In the genomic region with DNA sequence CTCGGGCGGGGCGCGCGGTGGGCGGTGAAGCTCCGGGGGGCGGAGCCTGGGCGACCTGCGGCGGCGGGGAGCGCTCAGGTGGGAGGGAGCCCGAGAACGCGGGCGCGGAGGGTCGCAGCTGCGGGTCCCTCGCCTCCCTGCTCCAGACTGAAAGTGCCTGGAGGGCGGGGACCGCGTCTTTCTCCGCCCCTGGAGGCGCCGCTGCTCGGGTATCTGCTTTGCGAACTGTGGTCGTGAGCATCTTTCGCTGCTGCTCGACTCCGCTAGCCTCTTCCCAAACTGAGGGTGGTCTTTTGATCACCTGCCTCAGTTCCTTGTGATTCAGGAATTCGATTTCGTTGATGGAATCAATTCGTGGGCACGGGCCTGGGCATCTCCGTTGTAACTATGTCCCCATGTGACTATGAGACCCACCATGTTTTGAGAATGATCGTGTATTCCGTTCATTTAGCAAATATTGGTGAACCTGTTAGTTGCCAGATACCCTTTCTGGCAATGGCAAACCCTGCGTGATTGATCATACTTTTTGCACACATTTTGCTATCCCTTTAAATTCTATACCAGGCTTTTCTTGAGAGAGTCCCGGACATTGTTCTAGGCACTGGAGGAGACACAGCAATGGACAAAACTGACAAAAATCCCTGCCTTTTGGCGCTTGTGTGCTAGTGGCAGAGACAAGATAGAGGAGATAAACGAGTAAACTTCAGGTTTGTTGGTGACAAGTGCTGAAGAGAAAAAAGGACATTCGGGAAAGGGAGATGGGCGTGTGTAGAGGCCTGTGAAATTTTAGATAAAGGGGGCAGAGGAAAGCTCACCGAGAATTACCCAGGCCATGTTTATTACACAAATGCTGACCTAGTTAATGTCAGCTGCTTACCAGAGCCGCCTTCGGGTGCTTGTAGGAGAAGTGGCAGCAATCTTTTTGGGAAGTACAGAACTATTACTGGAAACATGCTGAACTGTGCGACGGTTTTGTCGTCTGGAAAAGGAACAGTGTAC, we compare ENCODE assay signal across 8 cellular contexts. TPM values are rescaled to one million over a fixed set of nuclear protein-coding genes. Genes with fewer than 3 reads are reported as not detected.
DNase-seq lines count a peak whose midpoint lies in the region; ATAC-seq and TF ChIP-seq lines count a peak whose summit lies in the region.

No MANE protein-coding gene starts in this region.

- CTCF ChIA-PET in activated B cell treated with CpG ODN at 0.5 μM for 24 hours (lab: Charles Lee), result no interaction called here

- peak overlapping the region; percentile 95 for H3K4me3 Mint-ChIP-seq in activated B cell treated with CpG ODN at 0.5 μM for 24 hours

- no peak for TF ChIP-seq CTCF in activated B cell treated with CpG ODN at 0.5 μM for 24 hours (IDR thresholded peaks at IDR 0.05)

- H3K27ac Mint-ChIP-seq in activated B cell treated with CpG ODN at 0.5 μM for 24 hours, result peak overlapping the region; percentile 99

- DNase-seq in NCI-H2107 treated with DMSO at 0.1 percent for 48 hours (lab: John Stamatoyannopoulos, UW; ENCODE audit: unreplicated experiment), result peak; percentile 12
- no peak for DNase-seq in NCI-H2107 (lab: John Stamatoyannopoulos, UW)
- DNase-seq in NCI-H146 treated with DMSO at 0.1 percent for 48 hours (lab: John Stamatoyannopoulos, UW; ENCODE audit: unreplicated experiment), result peak; percentile 43
- DNase-seq in activated B cell treated with CpG ODN at 0.5 μM for 24 hours, result peak; percentile 84
- DNase-seq in cerebellar cortex (ENCODE audit: low spot score), result peak; percentile 48
- DNase-seq in kidney tubule cell (ENCODE audit: low spot score), result peak; percentile 66
- DNase-seq in stimulated activated CD4-positive, alpha-beta T cell treated with anti-CD3 and anti-CD28 coated beads, Interleukin-1b, Interleukin-23, amount 100 ng/mL, for 48 hours, result peak; percentile 76

- H3K27me3 Mint-ChIP-seq in activated B cell treated with CpG ODN at 0.5 μM for 24 hours, result no peaks in the 10 kb centered on the region

- H3K9me3 Mint-ChIP-seq in activated B cell treated with CpG ODN at 0.5 μM for 24 hours, result no peaks in the 10 kb centered on the region

- H3K36me3 Mint-ChIP-seq in activated B cell treated with CpG ODN at 0.5 μM for 24 hours (ENCODE audit: low read depth), result peaks cover 52% of the 10 kb centered on the region

- POLR2A ChIA-PET in activated B cell treated with CpG ODN at 0.5 μM for 24 hours (lab: Charles Lee), result interaction anchor here (0.5 to 1.8 kb wide), 3 partner anchors 23 to 95 kb away, joined by 3 to 5 read pairs (median 3); a partner anchor contains a TSS

- H3K4me1 Mint-ChIP-seq in activated B cell treated with CpG ODN at 0.5 μM for 24 hours, result peaks cover 58% of the 10 kb centered on the region

- intact Hi-C loops in activated B cell treated with CpG ODN at 0.5 μM for 24 hours (cut with micrococcal nuclease), result loop anchor here (1.0 to 5.0 kb wide), 8 partner anchors 22 to 542 kb away; a partner anchor contains a TSS

- ATAC-seq in HG02852 (IDR thresholded peaks at IDR 0.05; ENCODE audit: unreplicated experiment) (peak; percentile 46), activated B cell treated with CpG ODN at 0.5 μM for 24 hours (ENCODE audit: low read depth) (peak; percentile 57)

RNA-seq across cellular contexts. Expression of a gene that starts 0.9 kb away (rescaled TPM):
- total RNA-seq in activated B cell treated with CpG ODN at 0.5 μM for 24 hours, result 37.0 and 39.1 TPM in 2 replicates

RNA-seq across cellular contexts. Expression of a gene that starts 1.4 kb away (rescaled TPM):
- 18.3 and 23.6 TPM in 2 replicates for total RNA-seq in activated B cell treated with CpG ODN at 0.5 μM for 24 hours
